8 cellular contexts compared by ENCODE assay signal in the genomic region with DNA sequence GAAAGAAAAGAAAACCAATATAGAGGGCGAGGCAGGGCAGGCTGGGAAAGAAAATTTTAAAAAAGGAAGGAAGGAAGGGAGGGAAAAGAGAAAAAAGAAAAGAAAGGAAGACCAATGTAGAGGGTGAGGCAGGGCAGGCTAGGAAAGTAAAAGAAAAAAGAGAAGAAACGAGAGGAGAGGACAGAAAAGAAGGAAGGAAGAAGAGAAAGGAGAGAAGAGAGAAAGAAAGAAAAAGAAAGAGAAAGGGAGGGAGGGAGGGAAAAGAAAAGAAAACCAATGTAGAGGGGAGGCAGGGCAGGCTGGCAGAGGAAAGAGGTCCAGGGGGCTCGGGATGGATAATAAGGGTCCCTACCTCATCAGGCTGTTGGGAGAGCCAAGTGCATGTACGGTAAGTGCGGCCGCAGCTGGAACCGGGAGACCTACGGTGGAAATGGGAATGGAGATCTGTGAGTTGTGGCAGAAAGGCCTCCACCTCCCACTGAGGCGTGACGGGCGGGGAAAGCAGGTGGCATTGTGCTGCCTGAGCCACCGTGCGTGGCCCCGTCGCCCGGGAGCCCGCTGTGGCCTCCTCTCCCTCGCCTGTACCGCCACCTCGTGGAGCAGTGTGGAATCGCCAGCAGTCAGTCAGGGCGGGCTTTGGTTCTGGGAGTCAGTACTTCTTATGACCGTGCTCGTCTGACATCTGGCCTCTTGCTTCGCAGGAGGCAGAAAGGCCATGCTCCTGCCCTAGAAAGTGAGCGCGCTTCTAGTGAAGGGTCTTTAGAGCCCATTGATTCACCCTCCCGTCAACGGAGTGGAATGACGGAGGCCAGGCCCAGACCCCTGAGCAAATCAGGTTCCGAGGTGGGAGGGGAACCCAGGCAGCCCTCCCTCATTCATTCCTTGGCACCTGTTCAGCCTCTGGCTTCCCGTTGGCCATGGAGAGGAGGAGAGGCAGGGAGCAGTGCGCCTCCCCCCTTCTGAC. TPM values are rescaled to one million over a fixed set of nuclear protein-coding genes. Genes with fewer than 3 reads are reported as not detected.
DNase-seq lines count a peak whose midpoint lies in the region; ATAC-seq and TF ChIP-seq lines count a peak whose summit lies in the region.

No MANE protein-coding gene starts in this region.

- H3K4me1 ChIP-seq in sigmoid colon = peaks cover 0 to 9% (median 9%) of the 10 kb centered on the region in 4 donors

- H3K4me3 ChIP-seq in sigmoid colon = peak overlapping the region in 2 of 4 donors; percentile 12 to 16

- H3K9me3 ChIP-seq in sigmoid colon = no peaks in the 10 kb centered on the region

- TF ChIP-seq EP300 in sigmoid colon (IDR thresholded peaks at IDR 0.05) = no peak

- DNase-seq in NCI-H2029 (lab: John Stamatoyannopoulos, UW) = peak; percentile 88
- DNase-seq in T-helper 2 cell = peak; percentile 73 to 94 (median 83)
- DNase-seq in amygdala (lab: John Stamatoyannopoulos, UW) = peak in 51 of 56 donors; percentile 12 to 85 (median 61)
- peak; percentile 86 for DNase-seq in hepatic stellate cell (ENCODE audit: low spot score)
- DNase-seq in sigmoid colon = peak; percentile 89

- H3K27ac ChIP-seq in sigmoid colon = no peak overlapping the region

- H3K27me3 ChIP-seq in sigmoid colon = peaks cover 0 to 33% (median 14%) of the 10 kb centered on the region in 3 donors

- no peak for TF ChIP-seq POLR2A in sigmoid colon (IDR thresholded peaks at IDR 0.05)

- peak; percentile 94 to 100 (median 97) for TF ChIP-seq CTCF in sigmoid colon (IDR thresholded peaks at IDR 0.05)

- H3K36me3 ChIP-seq in sigmoid colon = no peaks in the 10 kb centered on the region

- peak; percentile 80 for ATAC-seq in GM18499 (IDR thresholded peaks at IDR 0.05; ENCODE audit: insufficient read depth, unreplicated experiment)
- peak; percentile 80 for ATAC-seq in HG02938 (IDR thresholded peaks at IDR 0.05; ENCODE audit: unreplicated experiment)
- no peak for ATAC-seq in HG02884 (IDR thresholded peaks at IDR 0.05; ENCODE audit: unreplicated experiment)

- WGBS in sigmoid colon, 2 donors = 10 to 12% methylated on average over 33 of the region's 33 CpGs

- intact Hi-C loops in sigmoid colon (cut with DNase I) = loop anchor here (1.0 to 5.0 kb wide), 2 partner anchors 42 to 88 kb away; no protein-coding TSS in a partner anchor

RNA-seq across cellular contexts. Expression of a gene that starts 10.4 kb away (rescaled TPM):
- 100 to 1,000 TPM in 3 of 4 donors, 10 to 100 TPM in 1; 77.8 to 231 (median 185) TPM for total RNA-seq in sigmoid colon
- polyA plus RNA-seq in sigmoid colon = 100 to 1,000 TPM; 131 to 177 (median 156) TPM

RNA-seq across cellular contexts. Expression of a gene that starts 23.1 kb away (rescaled TPM):
- total RNA-seq in sigmoid colon = not detected
- polyA plus RNA-seq in sigmoid colon = under 1 TPM in 1 of 3 donors, not detected in 2; 0.01 TPM

RNA-seq across cellular contexts. Expression of a gene that starts 33.2 kb away (rescaled TPM):
- total RNA-seq in sigmoid colon = 10 to 100 TPM; 37.5 to 44.8 (median 42.0) TPM
- polyA plus RNA-seq in sigmoid colon = 10 to 100 TPM; 25.2 to 36.2 (median 30.5) TPM

RNA-seq across cellular contexts. Expression of a gene that starts 40.3 kb away (rescaled TPM):
- 100 to 1,000 TPM in 1 of 4 donors, 10 to 100 TPM in 3; 77.8 to 101 (median 83.0) TPM for total RNA-seq in sigmoid colon
- 100 to 1,000 TPM; 212 to 227 (median 219) TPM for polyA plus RNA-seq in sigmoid colon

RNA-seq across cellular contexts. Expression of a gene that starts 50.7 kb away (rescaled TPM):
- total RNA-seq in sigmoid colon = 1 to 10 TPM in 3 of 4 donors, under 1 TPM in 1; 0.95 to 3.0 (median 1.6) TPM
- polyA plus RNA-seq in sigmoid colon = 1 to 10 TPM in 2 of 3 donors, under 1 TPM in 1; 0.69 to 2.3 (median 1.2) TPM
